In the genomic region with DNA sequence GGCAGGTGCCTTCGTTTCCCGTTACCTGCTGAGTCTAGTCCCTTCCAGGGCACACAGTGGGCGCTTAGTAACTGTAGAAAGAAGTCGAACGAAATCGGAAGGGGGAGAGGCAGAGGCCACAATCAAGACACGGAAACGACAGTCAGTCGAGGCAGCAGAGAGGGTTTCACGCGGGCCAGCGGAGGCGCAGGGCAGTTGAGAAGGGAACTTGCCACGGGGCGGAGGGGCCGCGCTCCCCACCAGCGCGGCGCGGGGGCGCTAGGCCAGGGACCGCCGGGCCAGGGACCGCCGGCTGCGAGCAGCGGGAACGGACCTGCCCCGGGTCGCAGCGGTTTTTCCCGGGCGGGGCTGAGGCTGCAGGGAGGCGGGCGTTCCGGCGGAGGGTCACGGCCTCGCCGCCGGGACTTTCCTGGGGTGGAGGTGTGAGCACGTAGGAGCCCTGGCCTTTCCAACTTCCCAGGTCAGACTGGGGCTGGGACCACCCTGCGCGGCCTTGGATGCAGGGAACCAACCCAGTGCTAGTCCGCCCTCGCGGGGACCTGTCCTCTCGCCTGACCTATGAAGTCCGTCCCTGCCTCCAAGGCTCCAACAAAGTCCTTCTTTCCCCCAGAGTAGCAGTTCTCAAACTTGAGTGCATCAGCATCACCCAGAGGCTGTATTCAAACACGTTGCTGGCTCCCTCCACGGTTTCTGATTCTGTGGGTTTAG, we compare ENCODE assay signal across 8 cellular contexts.
DNase-seq lines count a peak whose midpoint lies in the region; ATAC-seq and TF ChIP-seq lines count a peak whose summit lies in the region.

No MANE protein-coding gene starts in this region.

- H3K4me1 Mint-ChIP-seq in CD4-positive, CD25-positive, alpha-beta regulatory T cell = peaks cover 4 to 22% (median 14%) of the 10 kb centered on the region in 4 donors
- H3K4me1 Mint-ChIP-seq in naive thymus-derived CD4-positive, alpha-beta T cell = peaks cover 0 to 68% (median 13%) of the 10 kb centered on the region in 7 donors

- ATAC-seq in CD4-positive, CD25-positive, alpha-beta regulatory T cell (ENCODE audit: low read depth in 2 of 2) = peak; percentile 50 to 64
- ATAC-seq in GM21367 (IDR thresholded peaks at IDR 0.05; ENCODE audit: unreplicated experiment) = peak; percentile 45
- peak; percentile 73 for ATAC-seq in naive thymus-derived CD4-positive, alpha-beta T cell

- H3K27me3 ChIP-seq in CD4-positive, CD25-positive, alpha-beta regulatory T cell (ENCODE audit: control insufficient read depth, insufficient read depth, low read length) = no peaks in the 10 kb centered on the region
- H3K27me3 ChIP-seq in HUES64 (ENCODE audit: insufficient read depth, low read length) = peaks cover 19% of the 10 kb centered on the region
- no peaks in the 10 kb centered on the region for H3K27me3 ChIP-seq in naive thymus-derived CD4-positive, alpha-beta T cell (ENCODE audit: control insufficient read depth in 2 of 2, insufficient read depth in 2 of 2, low read length in 2 of 2)
- H3K27me3 ChIP-seq in testis = no peaks in the 10 kb centered on the region

- no peaks in the 10 kb centered on the region for H3K36me3 Mint-ChIP-seq in CD4-positive, CD25-positive, alpha-beta regulatory T cell
- H3K36me3 Mint-ChIP-seq in naive thymus-derived CD4-positive, alpha-beta T cell = no peaks in the 10 kb centered on the region

- WGBS in HUES64 = 4% methylated on average over 52 of the region's 52 CpGs
- 1 to 6% methylated on average over 18 to 34 of the region's 52 CpGs for WGBS in testis, 2 donors

- H3K4me1 ChIP-seq in CD4-positive, CD25-positive, alpha-beta regulatory T cell (ENCODE audit: control insufficient read depth, insufficient read depth, low read length, poor library complexity, severe bottlenecking) = peaks cover 12% of the 10 kb centered on the region
- peaks cover 32% of the 10 kb centered on the region for H3K4me1 ChIP-seq in HUES64 (ENCODE audit: insufficient read depth, low read length)
- peaks cover 0 to 5% of the 10 kb centered on the region in 2 donors for H3K4me1 ChIP-seq in naive thymus-derived CD4-positive, alpha-beta T cell (ENCODE audit: control insufficient read depth in 2 of 2, insufficient read depth in 2 of 2, low read length in 2 of 2)
- peaks cover 10% of the 10 kb centered on the region for H3K4me1 ChIP-seq in testis

- intact Hi-C loops in naive thymus-derived CD4-positive, alpha-beta T cell (cut with micrococcal nuclease) = loop anchor here (1.0 to 10.0 kb wide), 6 partner anchors 100 to 548 kb away; a partner anchor contains a TSS
- intact Hi-C loops in testis (cut with DNase I; ENCODE audit: low total_unique reads) = no loop called here

- H3K4me3 Mint-ChIP-seq in CD4-positive, CD25-positive, alpha-beta regulatory T cell = peak overlapping the region; percentile 79 to 93 (median 90)
- peak overlapping the region; percentile 83 to 100 (median 88) for H3K4me3 Mint-ChIP-seq in naive thymus-derived CD4-positive, alpha-beta T cell

- peak overlapping the region; percentile 78 for H3K4me3 ChIP-seq in CD4-positive, CD25-positive, alpha-beta regulatory T cell (ENCODE audit: low read depth, low read length)
- peak overlapping the region; percentile 60 for H3K4me3 ChIP-seq in HUES64 (ENCODE audit: low read length)
- H3K4me3 ChIP-seq in naive thymus-derived CD4-positive, alpha-beta T cell (ENCODE audit: low read length) = peak overlapping the region; percentile 52
- H3K4me3 ChIP-seq in testis = peak overlapping the region; percentile 53 to 57

- POLR2A ChIA-PET in naive thymus-derived CD4-positive, alpha-beta T cell (lab: Charles Lee) = no interaction called here

- H3K36me3 ChIP-seq in CD4-positive, CD25-positive, alpha-beta regulatory T cell (ENCODE audit: control insufficient read depth, insufficient read depth, low read length) = no peaks in the 10 kb centered on the region
- H3K36me3 ChIP-seq in HUES64 (ENCODE audit: insufficient read depth, low read length) = no peaks in the 10 kb centered on the region
- H3K36me3 ChIP-seq in naive thymus-derived CD4-positive, alpha-beta T cell (ENCODE audit: control insufficient read depth in 2 of 3, insufficient read depth in 3 of 3, low read length in 3 of 3) = no peaks in the 10 kb centered on the region
- H3K36me3 ChIP-seq in testis (ENCODE audit: low read depth, missing control alignments) = no peaks in the 10 kb centered on the region

- CTCF ChIA-PET in naive thymus-derived CD4-positive, alpha-beta T cell (lab: Charles Lee) = no interaction called here

- no peaks in the 10 kb centered on the region for H3K27me3 Mint-ChIP-seq in CD4-positive, CD25-positive, alpha-beta regulatory T cell
- peaks cover 0 to 9% (median 5%) of the 10 kb centered on the region in 5 donors for H3K27me3 Mint-ChIP-seq in naive thymus-derived CD4-positive, alpha-beta T cell

- DNase-seq in CD4-positive, CD25-positive, alpha-beta regulatory T cell = peak in 2 of 3 donors; percentile 28 to 56
- DNase-seq in activated T-cell treated with anti-CD3 and anti-CD28 coated beads for 4 hours (peak; percentile 14), fibroblast of gingiva (ENCODE audit: low read depth) (peak; percentile 25), testis (peak; percentile 56), SIG-M5 (lab: John Stamatoyannopoulos, UW) (no peak)
- peak in 7 of 9 donors; percentile 9 to 75 (median 20) for DNase-seq in naive thymus-derived CD4-positive, alpha-beta T cell

- TF ChIP-seq POLR2A in testis (IDR thresholded peaks at IDR 0.05) = no peak

- no peaks in the 10 kb centered on the region for H3K9me3 ChIP-seq in CD4-positive, CD25-positive, alpha-beta regulatory T cell (ENCODE audit: control insufficient read depth in 2 of 2, low read length in 2 of 2)
- H3K9me3 ChIP-seq in HUES64 (ENCODE audit: insufficient read depth, low read depth, low read length) (no peaks in the 10 kb centered on the region), testis (no peaks in the 10 kb centered on the region)
- no peaks in the 10 kb centered on the region for H3K9me3 ChIP-seq in naive thymus-derived CD4-positive, alpha-beta T cell (ENCODE audit: control insufficient read depth in 2 of 3, low read length in 3 of 3)

- H3K9ac ChIP-seq in HUES64 (ENCODE audit: low read depth, low read length) = peak overlapping the region; percentile 51

- H3K27ac Mint-ChIP-seq in CD4-positive, CD25-positive, alpha-beta regulatory T cell = peak overlapping the region; percentile 75 to 94 (median 91)
- H3K27ac Mint-ChIP-seq in naive thymus-derived CD4-positive, alpha-beta T cell = peak overlapping the region in 6 of 9 donors; percentile 57 to 99 (median 80)

- no peak overlapping the region for H3K27ac ChIP-seq in CD4-positive, CD25-positive, alpha-beta regulatory T cell (ENCODE audit: insufficient read depth, low read length, poor library complexity, severe bottlenecking)
- H3K27ac ChIP-seq in HUES64 (ENCODE audit: low read depth, low read length) (no peak overlapping the region), testis (peak overlapping the region in 1 of 2 donors; percentile 62)
- no peak overlapping the region for H3K27ac ChIP-seq in naive thymus-derived CD4-positive, alpha-beta T cell (ENCODE audit: low read depth, low read length)

- no peak for TF ChIP-seq CTCF in testis (IDR thresholded peaks at IDR 0.05)

- H3K9me3 Mint-ChIP-seq in CD4-positive, CD25-positive, alpha-beta regulatory T cell = peaks cover 0 to 1% (median 0%) of the 10 kb centered on the region in 7 donors
- no peaks in the 10 kb centered on the region for H3K9me3 Mint-ChIP-seq in naive thymus-derived CD4-positive, alpha-beta T cell
